Comparison of ENCODE assay signal across 8 cellular contexts in the genomic region with DNA sequence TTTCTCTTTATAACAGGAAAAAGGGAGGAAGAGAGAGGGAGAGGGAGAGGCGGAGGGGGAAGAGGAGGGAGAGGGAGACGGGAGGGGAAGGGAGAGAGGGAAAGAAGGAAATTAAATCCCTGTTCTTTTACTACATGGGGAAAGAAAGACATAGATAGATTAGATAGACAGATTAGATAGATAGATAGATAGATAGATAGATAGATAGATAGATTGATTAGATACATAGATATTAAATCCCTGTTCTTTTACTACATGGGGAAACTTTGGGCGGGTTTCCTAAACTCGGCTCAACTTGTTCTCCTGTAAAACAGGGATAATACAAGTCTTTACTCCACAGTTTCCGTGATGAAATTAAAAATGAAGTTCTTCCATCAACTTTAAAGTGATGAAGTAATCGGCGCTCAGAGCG. TPM values are rescaled to one million over a fixed set of nuclear protein-coding genes. Genes with fewer than 3 reads are reported as not detected.
A peak's percentile ranks its signal among the peaks of the same experiment; 100 is the strongest.
DNase-seq lines count a peak whose midpoint lies in the region; ATAC-seq, FAIRE-seq and TF ChIP-seq lines count a peak whose summit lies in the region.

No MANE protein-coding gene starts in this region.

- TF ChIP-seq POLR2A in prostate gland (IDR thresholded peaks at IDR 0.05) (no peak), GM12892 (IDR thresholded peaks at IDR 0.05; ENCODE audit: low read depth, low read length) (no peak), GM18505 (IDR thresholded peaks at IDR 0.05; ENCODE audit: borderline replicate concordance, extremely low read depth, insufficient read depth, insufficient read length) (no peak)

- H3K4me1 ChIP-seq in SJSA1 (replicated peaks) (peaks cover 12% of the 10 kb centered on the region), prostate gland (replicated peaks) (peaks cover 3% of the 10 kb centered on the region)

- H3K27ac ChIP-seq in SJSA1 (peak overlapping the region; percentile 92), prostate gland (peak overlapping the region in 1 of 2 donors; percentile 58)

- H3K4me3 ChIP-seq in GM06990 (replicated peaks; ENCODE audit: low read depth, low read length) (peak overlapping the region; percentile 90), SJSA1 (peak overlapping the region; percentile 78), fibroblast of pulmonary artery (replicated peaks; ENCODE audit: low read depth, low read length) (peak overlapping the region; percentile 92), prostate gland (peak overlapping the region; percentile 76 to 90)

- WGBS in prostate gland, result 7% methylated on average over 8 of the region's 8 CpGs

- TF ChIP-seq CTCF in GM06990 (IDR thresholded peaks at IDR 0.05; ENCODE audit: insufficient read depth, low read length, poor library complexity, severe bottlenecking) (no peak), fibroblast of pulmonary artery (IDR thresholded peaks at IDR 0.05; ENCODE audit: low read length, missing control alignments) (no peak), prostate gland (IDR thresholded peaks at IDR 0.05) (no peak)

- intact Hi-C loops in prostate gland (cut with DNase I), result no loop called here

- no peaks in the 10 kb centered on the region for H3K27me3 ChIP-seq in GM06990 (replicated peaks; ENCODE audit: control insufficient read depth, insufficient read depth, low read length)
- no peaks in the 10 kb centered on the region for H3K27me3 ChIP-seq in SJSA1 (replicated peaks)
- H3K27me3 ChIP-seq in prostate gland (replicated peaks; ENCODE audit: insufficient read depth), result no peaks in the 10 kb centered on the region

- DNase-seq in GM06990 (ENCODE audit: extremely low read depth, insufficient read length) (no peak), SJSA1 (ENCODE audit: low read depth in 1 of 2, low spot score in 2 of 2) (no peak), fibroblast of pulmonary artery (ENCODE audit: low read depth) (no peak), prostate gland (ENCODE audit: low spot score) (no peak), GM12892 (ENCODE audit: insufficient read length) (no peak), inferior parietal cortex (ENCODE audit: extremely low spot score) (no peak)

- FAIRE-seq in GM12892 (lab: Jason Lieb, UNC), result no peak

- H3K9me3 ChIP-seq in SJSA1 (replicated peaks) (no peaks in the 10 kb centered on the region), prostate gland (no peaks in the 10 kb centered on the region)

- H3K36me3 ChIP-seq in GM06990 (ENCODE audit: control insufficient read depth, insufficient read depth, low read length), result peaks cover 8% of the 10 kb centered on the region
- peaks cover 56% of the 10 kb centered on the region for H3K36me3 ChIP-seq in SJSA1
- H3K36me3 ChIP-seq in prostate gland, result no peaks in the 10 kb centered on the region

- no peak for ATAC-seq in GM18505 (IDR thresholded peaks at IDR 0.05; ENCODE audit: unreplicated experiment)
- no peak for ATAC-seq in HG03354 (IDR thresholded peaks at IDR 0.05; ENCODE audit: poor library complexity, severe bottlenecking, unreplicated experiment)

RNA-seq across cellular contexts. Expression of gene RFWD3, which starts 0.7 kb away (rescaled TPM):
- total RNA-seq in SJSA1 (2014; rRNA removed; shearing (Covaris generic)), result 39.6 and 61.9 TPM in 2 replicates
- 10 to 100 TPM; 15.7 to 36.9 TPM for total RNA-seq in prostate gland
- 33.4 TPM for polyA plus RNA-seq in GM12892 (2012; ENCODE audit: missing spikeins)

RNA-seq across cellular contexts. Expression of gene MLKL, which starts 34.6 kb away (rescaled TPM):
- 4.2 and 6.8 TPM in 2 replicates for total RNA-seq in SJSA1 (2014; rRNA removed; shearing (Covaris generic))
- total RNA-seq in prostate gland, result 1 to 10 TPM; 7.0 to 8.6 TPM
- 7.5 TPM for polyA plus RNA-seq in GM12892 (2012; ENCODE audit: missing spikeins)

RNA-seq across cellular contexts. Expression of gene GLG1, which starts 59.1 kb away (rescaled TPM):
- total RNA-seq in SJSA1 (2014; rRNA removed; shearing (Covaris generic)), result 71.1 and 78.5 TPM in 2 replicates
- total RNA-seq in prostate gland, result 100 to 1,000 TPM; 135 to 189 TPM
- polyA plus RNA-seq in GM12892 (2012; ENCODE audit: missing spikeins), result 25.5 TPM
